In the genomic region with DNA sequence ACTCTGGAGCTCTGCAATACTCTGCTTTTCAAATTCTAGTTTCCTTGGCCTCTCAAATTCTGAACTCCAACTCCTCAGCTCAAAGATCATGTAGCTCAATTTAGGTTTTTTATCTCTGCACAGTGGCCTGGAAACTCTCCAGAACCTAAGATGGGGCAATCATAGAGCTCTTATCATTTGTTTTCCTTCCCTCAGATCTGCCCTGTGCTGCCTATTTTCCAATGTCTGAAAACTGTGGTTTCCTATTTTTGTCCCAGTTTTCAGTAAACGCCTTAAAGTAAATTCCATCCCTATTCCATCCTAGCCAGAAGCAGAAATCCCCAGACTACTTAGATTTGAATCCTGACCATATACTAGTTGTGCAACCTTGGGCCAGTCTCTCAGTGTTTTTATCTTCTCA, we compare ENCODE assay signal across 24 cellular contexts.
A peak's percentile ranks its signal among the peaks of the same experiment; 100 is the strongest.
DNase-seq lines count a peak whose midpoint lies in the region; ATAC-seq, FAIRE-seq and TF ChIP-seq lines count a peak whose summit lies in the region.
"Had no signal": no experiment of that assay in that cellular context is flagged by ENCODE, and none has a peak within 500 bp of the region (broad histone marks: within the 10 kb centered on the region; RNA-seq: fewer than 3 reads in every experiment).

No MANE protein-coding gene starts in this region.

- no peak overlapping the region for H3K56ac ChIP-seq in IMR-90 (ENCODE audit: extremely low read depth, insufficient read depth, low read length)

- H3K9me3 Mint-ChIP-seq in activated T-helper 17 cell treated with anti-CD3 and anti-CD28 coated beads, Interleukin-2, amount 50 U/mL, for 72 hours = peaks cover 12% of the 10 kb centered on the region

- H3K4me1 ChIP-seq in IMR-90 (ENCODE audit: control insufficient read depth, insufficient read depth, low read length) (0 out of 2 replicates have a peak, but pooled peaks cover 1% of the 10 kb centered on the region), pancreas (no peaks in the 10 kb centered on the region), trophoblast cell (ENCODE audit: control insufficient read depth in 1 of 2, insufficient read depth in 2 of 2, low read length in 2 of 2) (no peaks in the 10 kb centered on the region)

- H3K18ac ChIP-seq in IMR-90 (ENCODE audit: low read depth, low read length) (no peak overlapping the region), trophoblast cell (ENCODE audit: low read length) (no peak overlapping the region)

- DNase-seq in IMR-90 (peak; percentile 39), astrocyte of the hippocampus (ENCODE audit: low read depth, low spot score) (peak; percentile 21), left cardiac atrium (no peak), pancreas (no peak), trophoblast cell (no peak)
- DNase-seq in stimulated activated naive CD4-positive, alpha-beta T cell (lab: John Stamatoyannopoulos, UW) = no peak
- DNase-seq: activated CD4-positive, alpha-beta T cell treated with anti-CD3 and anti-CD28 coated beads, Interleukin-2, amount 10 ng/mL, durations not matched to agents 7 days and 5 days; activated CD8-positive, alpha-beta memory T cell treated with anti-CD3 and anti-CD28 coated beads, Interleukin-2, amount 50 U/mL, for 4 hours; activated effector memory CD4-positive, alpha-beta T cell treated with Interleukin-2 at 50 U/mL for 16 hours; caudate nucleus; CD4-positive, CD25-positive, alpha-beta regulatory T cell; DMS 273 treated with DMSO at 0.1 percent for 48 hours; GOT3; lower lobe of right lung; NCI-H1436 treated with DMSO at 0.1 percent for 48 hours; NCI-H69; SHP77 treated with DMSO at 0.1 percent for 48 hours; T-helper 1 cell had no signal

- H3K27ac Mint-ChIP-seq in activated T-helper 17 cell treated with anti-CD3 and anti-CD28 coated beads, Interleukin-2, amount 50 U/mL, for 72 hours = no peak overlapping the region
- H3K27ac Mint-ChIP-seq: activated CD4-positive, alpha-beta T cell treated with anti-CD3 and anti-CD28 coated beads, Interleukin-2, amount 10 ng/mL, durations not matched to agents 7 days and 5 days; CD4-positive, CD25-positive, alpha-beta regulatory T cell; stimulated activated memory B cell treated with anti-CD40 and anti-IgM and Interleukin-4, amounts not matched to agents 10 μg/mL and 1 μg/mL and 100 μg/mL, for 72 hours had no signal

- H3K9ac ChIP-seq in IMR-90 (ENCODE audit: low read depth, low read length) (no peak overlapping the region), trophoblast cell (ENCODE audit: low read length) (no peak overlapping the region)

- H2AFZ ChIP-seq in IMR-90 (replicated peaks; ENCODE audit: low read length, poor library complexity) (no peak overlapping the region), trophoblast cell (ENCODE audit: insufficient read depth, low read length, poor library complexity) (no peak overlapping the region)

- intact Hi-C loops in IMR-90 (cut with micrococcal nuclease) (no loop called here), left cardiac atrium (cut with DNase I) (no loop called here), pancreas (cut with DNase I) (no loop called here)

- no peaks in the 10 kb centered on the region for H3K79me1 ChIP-seq in IMR-90 (ENCODE audit: low read depth in 1 of 2, low read length in 2 of 2)
- no peaks in the 10 kb centered on the region for H3K79me1 ChIP-seq in trophoblast cell (ENCODE audit: low read length)

- H2BK120ac ChIP-seq in IMR-90 (ENCODE audit: low read depth, low read length) (no peak overlapping the region), trophoblast cell (ENCODE audit: insufficient read depth, low read length, poor library complexity) (no peak overlapping the region)

- H2BK12ac ChIP-seq in trophoblast cell (ENCODE audit: low read length) = no peak overlapping the region

- H3K9me3 ChIP-seq in IMR-90 (ENCODE audit: control insufficient read depth, insufficient read depth, low read length) (no peaks in the 10 kb centered on the region), pancreas (no peaks in the 10 kb centered on the region), trophoblast cell (ENCODE audit: insufficient read depth, low read depth, low read length) (peaks cover 4% of the 10 kb centered on the region)
- H3K9me3 ChIP-seq: neutrophil had no signal

- H3K4me2 ChIP-seq in IMR-90 (ENCODE audit: low read depth, low read length) = no peak overlapping the region
- H3K4me2 ChIP-seq in trophoblast cell (ENCODE audit: low read length) = no peak overlapping the region

- H3K36me3 Mint-ChIP-seq in activated T-helper 17 cell treated with anti-CD3 and anti-CD28 coated beads, Interleukin-2, amount 50 U/mL, for 72 hours (ENCODE audit: low read depth) = peaks cover 59% of the 10 kb centered on the region

- ATAC-seq in IMR-90 (ENCODE audit: low read depth) (no peak; the same call in none of the 2 replicates), left cardiac atrium (peak; percentile 82 to 83), pancreas (peak in 3 of 4 donors; percentile 21 to 30 (median 29)), GM18907 (IDR thresholded peaks at IDR 0.05; ENCODE audit: unreplicated experiment) (no peak)
- ATAC-seq in activated T-helper 17 cell treated with anti-CD3 and anti-CD28 coated beads, Interleukin-2, amount 50 U/mL, for 72 hours (replicated peaks) = no peak
- ATAC-seq: lower lobe of right lung; stimulated activated memory B cell treated with anti-CD40 and anti-IgM and Interleukin-4, amounts not matched to agents 10 μg/mL and 1 μg/mL and 100 μg/mL, for 72 hours had no signal

- H3K27me3 ChIP-seq in IMR-90 (ENCODE audit: control insufficient read depth, insufficient read depth, low read length) (no peaks in the 10 kb centered on the region), pancreas (no peaks in the 10 kb centered on the region), trophoblast cell (ENCODE audit: insufficient read depth, low read length) (no peaks in the 10 kb centered on the region)
- H3K27me3 ChIP-seq: neutrophil had no signal

- H4K8ac ChIP-seq in IMR-90 (ENCODE audit: low read depth in 2 of 2, low read length in 2 of 2) (no peak overlapping the region), trophoblast cell (ENCODE audit: low read depth, low read length) (no peak overlapping the region)

- H3K4me3 ChIP-seq in IMR-90 (ENCODE audit: insufficient read depth, low read depth, low read length) = no peak overlapping the region
- H3K4me3 ChIP-seq in pancreas = no peak overlapping the region
- H3K4me3 ChIP-seq in trophoblast cell (ENCODE audit: low read depth, low read length) = no peak overlapping the region
- H3K4me3 ChIP-seq: lower lobe of right lung had no signal

- no peak overlapping the region for H3K27ac ChIP-seq in IMR-90 (ENCODE audit: insufficient read depth, low read length)
- no peak overlapping the region for H3K27ac ChIP-seq in pancreas
- H3K27ac ChIP-seq in trophoblast cell (ENCODE audit: low read depth, low read length) = no peak overlapping the region
- H3K27ac ChIP-seq: epithelial cell of prostate, lower lobe of right lung, neutrophil had no signal

- no peak overlapping the region for H3K4me3 Mint-ChIP-seq in activated T-helper 17 cell treated with anti-CD3 and anti-CD28 coated beads, Interleukin-2, amount 50 U/mL, for 72 hours
- H3K4me3 Mint-ChIP-seq: activated CD4-positive, alpha-beta T cell treated with anti-CD3 and anti-CD28 coated beads, Interleukin-2, amount 10 ng/mL, durations not matched to agents 7 days and 5 days; CD4-positive, CD25-positive, alpha-beta regulatory T cell; stimulated activated memory B cell treated with anti-CD40 and anti-IgM and Interleukin-4, amounts not matched to agents 10 μg/mL and 1 μg/mL and 100 μg/mL, for 72 hours had no signal

- TF ChIP-seq RAD21 in IMR-90 (IDR thresholded peaks at IDR 0.05; ENCODE audit: low read length) = no peak

- TF ChIP-seq CTCF in IMR-90 (conservative IDR thresholded peaks at IDR 0.05; ENCODE audit: low read depth, low read length) (no peak), pancreas (IDR thresholded peaks at IDR 0.05) (no peak)

- H4K20me1 ChIP-seq in IMR-90 (ENCODE audit: insufficient read depth, low read length) = no peaks in the 10 kb centered on the region

- H2AK5ac ChIP-seq in IMR-90 (ENCODE audit: low read depth, low read length) (no peak overlapping the region), trophoblast cell (ENCODE audit: low read length) (no peak overlapping the region)

- in situ Hi-C loops in IMR-90 (cut with MboI; ENCODE audit: low sequenced_read_pairs) = no loop called here

- H3K36me3 ChIP-seq in IMR-90 (ENCODE audit: control insufficient read depth, insufficient read depth, low read length) = no peaks in the 10 kb centered on the region
- H3K36me3 ChIP-seq in pancreas = no peaks in the 10 kb centered on the region
- H3K36me3 ChIP-seq in trophoblast cell (ENCODE audit: control insufficient read depth in 1 of 2, insufficient read depth in 2 of 2, low read length in 2 of 2) = peaks cover 4% of the 10 kb centered on the region in 2 experiments
- H3K36me3 ChIP-seq: lower lobe of right lung, neutrophil had no signal

- no peaks in the 10 kb centered on the region for H3K4me1 Mint-ChIP-seq in activated T-helper 17 cell treated with anti-CD3 and anti-CD28 coated beads, Interleukin-2, amount 50 U/mL, for 72 hours
- H3K4me1 Mint-ChIP-seq: activated CD4-positive, alpha-beta T cell treated with anti-CD3 and anti-CD28 coated beads, Interleukin-2, amount 10 ng/mL, durations not matched to agents 7 days and 5 days had no signal

- BruUV-seq in IMR-90 (replicated peaks; lab: Mats Ljungman, UMichigan) = no TSS peak

- no peak overlapping the region for H2AK9ac ChIP-seq in IMR-90 (replicated peaks; ENCODE audit: low read depth, low read length, poor library complexity)

- no CpG with 5 or more reads among the region's 1 CpG for WGBS in IMR-90 (ENCODE audit: extremely low coverage in 2 of 2, insufficient read length in 1 of 2), 2 experiments
- WGBS in pancreas, 2 donors = 59 to 86% methylated on average over 1 of the region's 1 CpG
- no CpG with 5 or more reads among the region's 1 CpG for WGBS in trophoblast cell (ENCODE audit: extremely low coverage, insufficient coverage, insufficient read length)

- no peak overlapping the region for H3K4ac ChIP-seq in IMR-90 (ENCODE audit: low read depth, low read length)
- H3K4ac ChIP-seq in trophoblast cell (ENCODE audit: low read depth, low read length) = no peak overlapping the region

- H4K91ac ChIP-seq in IMR-90 (ENCODE audit: insufficient read depth, low read depth, low read length) = no peak overlapping the region
- H4K91ac ChIP-seq in trophoblast cell (ENCODE audit: low read depth, low read length) = no peak overlapping the region

- no peaks in the 10 kb centered on the region for H3K79me2 ChIP-seq in trophoblast cell (ENCODE audit: control insufficient read depth, insufficient read depth, low read length, poor library complexity)

- no peak overlapping the region for H4K5ac ChIP-seq in IMR-90 (ENCODE audit: low read depth, low read length)

- H4K12ac ChIP-seq in trophoblast cell (ENCODE audit: low read depth, low read length) = no peak overlapping the region

- FAIRE-seq in pancreas (lab: Jason Lieb, UNC) = no peak
- FAIRE-seq: G401.6 had no signal

- TF ChIP-seq POLR2A in IMR-90 (IDR thresholded peaks at IDR 0.05; ENCODE audit: low read depth, low read length) = no peak

- H2BK15ac ChIP-seq in IMR-90 (ENCODE audit: low read depth, low read length) = no peak overlapping the region

- no peak overlapping the region for H2BK5ac ChIP-seq in IMR-90 (ENCODE audit: low read depth, low read length, poor library complexity, severe bottlenecking)
- H2BK5ac ChIP-seq in trophoblast cell (ENCODE audit: low read depth, low read length, poor library complexity) = no peak overlapping the region

- H3K27me3 Mint-ChIP-seq in activated T-helper 17 cell treated with anti-CD3 and anti-CD28 coated beads, Interleukin-2, amount 50 U/mL, for 72 hours = no peaks in the 10 kb centered on the region
- H3K27me3 Mint-ChIP-seq: activated CD4-positive, alpha-beta T cell treated with anti-CD3 and anti-CD28 coated beads, Interleukin-2, amount 10 ng/mL, durations not matched to agents 7 days and 5 days; CD4-positive, CD25-positive, alpha-beta regulatory T cell; stimulated activated memory B cell treated with anti-CD40 and anti-IgM and Interleukin-4, amounts not matched to agents 10 μg/mL and 1 μg/mL and 100 μg/mL, for 72 hours had no signal

- H3K14ac ChIP-seq in IMR-90 (replicated peaks; ENCODE audit: low read depth, low read length) (no peak overlapping the region), trophoblast cell (ENCODE audit: low read length) (no peak overlapping the region)

- H3K23ac ChIP-seq in IMR-90 (ENCODE audit: low read depth, low read length) (no peak overlapping the region), trophoblast cell (ENCODE audit: low read length) (no peak overlapping the region)

- CTCF ChIA-PET in IMR-90 (lab: Yijun Ruan, JAX) = no interaction called here

- dilution Hi-C loops in IMR-90 (cut with HindIII; ENCODE audit: low sequenced_read_pairs, unreplicated experiment) = no loop called here

- H3K9me1 ChIP-seq in IMR-90 (ENCODE audit: insufficient read depth, low read length) = no peaks in the 10 kb centered on the region

- no peak overlapping the region for H2BK20ac ChIP-seq in IMR-90 (ENCODE audit: low read depth, low read length)

- POLR2A ChIA-PET in IMR-90 (lab: Charles Lee; ENCODE audit: unreplicated experiment) = no interaction called here

Comparison
In these comparisons a context has a peak if more than half of its experiments do, and no peak if none do; other contexts are left out.
1. ATAC-seq: peak in left cardiac atrium (2 of 2) and pancreas (3 of 4); none in IMR-90 (single experiment), GM18907 (single experiment) and activated T-helper 17 cell treated with anti-CD3 and anti-CD28 coated beads, Interleukin-2, amount 50 U/mL, for 72 hours (single experiment).
2. DNase-seq: peak in IMR-90 (single experiment) and astrocyte of the hippocampus (single experiment); none in left cardiac atrium (single experiment), pancreas (0 of 6), stimulated activated naive CD4-positive, alpha-beta T cell (0 of 6) and trophoblast cell (0 of 2).